Comparison of ENCODE assay signal across 8 cellular contexts in the genomic region with DNA sequence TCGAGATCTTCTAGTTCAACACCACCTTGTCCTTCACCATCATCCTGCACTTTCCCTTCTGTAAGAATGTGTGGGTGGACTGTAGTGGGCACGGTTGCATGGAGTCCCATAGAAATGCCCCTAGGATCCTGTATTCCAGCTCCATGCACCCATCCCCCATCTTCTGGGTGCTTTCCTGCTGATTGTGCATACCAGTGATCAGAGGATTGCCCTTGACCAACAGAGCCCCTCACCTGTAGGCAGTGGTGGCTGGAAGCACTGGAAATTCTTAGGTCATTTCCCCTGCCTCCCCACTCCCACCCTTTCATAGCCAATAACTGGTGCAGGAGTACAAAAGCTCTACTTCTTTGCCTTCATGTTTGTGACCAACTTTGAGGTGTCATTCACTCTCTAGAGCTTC.
"Had no signal": no experiment of that assay in that cellular context is flagged by ENCODE, and none has a peak within 500 bp of the region (broad histone marks: within the 10 kb centered on the region; RNA-seq: fewer than 3 reads in every experiment).

No MANE protein-coding gene starts in this region.

- H3K27ac Mint-ChIP-seq: IgD-negative memory B cell had no signal

- DNase-seq: GOT3, H9, HCEC 1CT, KBM-7 had no signal

- H3K4me1 Mint-ChIP-seq: IgD-negative memory B cell had no signal

- H3K27ac ChIP-seq: HL-60 had no signal

- ATAC-seq: HepG2 had no signal

- H3K9me3 Mint-ChIP-seq: H9, IgD-negative memory B cell had no signal

- H3K4me3 Mint-ChIP-seq: H9, IgD-negative memory B cell had no signal

- FAIRE-seq: H54, HepG2 had no signal
